In genomic region chr4:109148577-109149075, GRCh38 we compare ENCODE assay signal across 1 cellular context.
TF ChIP-seq lines count a peak whose summit lies in the region.

No MANE protein-coding gene starts in this region.

TF ChIP-seq in K562, 482 proteins besides CTCF, POLR2A, EP300 and RAD21 (continues in another document):
- TF ChIP-seq MBD2 (IDR thresholded peaks at IDR 0.05; ENCODE audit: borderline replicate concordance, low read depth), result no peak
- TF ChIP-seq TCF7 (IDR thresholded peaks at IDR 0.05; ENCODE audit: borderline replicate concordance), result peak; percentile 77; the same call in 1 of the 2 replicates
- TF ChIP-seq RBM17 (IDR thresholded peaks at IDR 0.05; ENCODE audit: borderline replicate concordance, low read depth, low read length), result no peak
- TF ChIP-seq NCOR1 (IDR thresholded peaks at IDR 0.05), result peak; percentile 78
- no peak for TF ChIP-seq POLR2H (tag; IDR thresholded peaks at IDR 0.05; ENCODE audit: low read depth)
- no peak for TF ChIP-seq CBX5 (IDR thresholded peaks at IDR 0.05; ENCODE audit: borderline replicate concordance, low read depth)
- TF ChIP-seq ZNF75A (CRISPR knock-in tag; IDR thresholded peaks at IDR 0.05), result peak; percentile 70; the same call in 1 of the 2 replicates
- no peak for TF ChIP-seq NR2C2 (CRISPR knock-in tag; IDR thresholded peaks at IDR 0.05)
- no peak for TF ChIP-seq NR2C2 (tag; IDR thresholded peaks at IDR 0.05)
- no peak for TF ChIP-seq POLR3G (IDR thresholded peaks at IDR 0.05; ENCODE audit: extremely low read depth, insufficient read length, insufficient replicate concordance)
- TF ChIP-seq CTBP1 (IDR thresholded peaks at IDR 0.05; ENCODE audit: borderline replicate concordance), result peak; percentile 79; the same call in 1 of the 2 replicates
- no peak for TF ChIP-seq MAX (CRISPR knock-in tag; IDR thresholded peaks at IDR 0.05)
- no peak for TF ChIP-seq NR2F6 (CRISPR knock-in tag; IDR thresholded peaks at IDR 0.05)
- peak in 1 of 2 experiments; percentile 51; a peak in 2 of 4 replicates for TF ChIP-seq FOXK2 (conservative IDR thresholded peaks at IDR 0.05 in 1 of 2, IDR thresholded peaks at IDR 0.05 in 1 of 2; ENCODE audit: low read depth in 2 of 2)
- TF ChIP-seq SMARCE1 (IDR thresholded peaks at IDR 0.05), result peak; percentile 91
- peak; percentile 81 for TF ChIP-seq CBFA2T2 (conservative IDR thresholded peaks at IDR 0.05)
- peak; percentile 81 to 94 for TF ChIP-seq TRIM24 (IDR thresholded peaks at IDR 0.05)
- peak in 1 of 2 experiments; percentile 64; a peak in 2 of 4 replicates for TF ChIP-seq ZMIZ1 (IDR thresholded peaks at IDR 0.05; ENCODE audit: low read depth in 2 of 2, low read length in 2 of 2)
- peak in 1 of 2 experiments; percentile 57; a peak in 1 of 4 replicates for TF ChIP-seq RCOR1 (IDR thresholded peaks at IDR 0.05; ENCODE audit: borderline replicate concordance in 1 of 2, low read depth in 2 of 2, low read length in 2 of 2)
- TF ChIP-seq HLTF (IDR thresholded peaks at IDR 0.05), result peak; percentile 52; the same call in 1 of the 2 replicates
- peak; percentile 71 for TF ChIP-seq BRD9 (IDR thresholded peaks at IDR 0.05; ENCODE audit: low read depth, partially characterized antibody)
- peak; percentile 28 to 58 for TF ChIP-seq AFF1 (IDR thresholded peaks at IDR 0.05; ENCODE audit: low read depth in 1 of 2, partially characterized antibody in 2 of 2)
- no peak for TF ChIP-seq MXD1 (CRISPR knock-in tag; IDR thresholded peaks at IDR 0.05; ENCODE audit: borderline replicate concordance, poor library complexity, severe bottlenecking)
- TF ChIP-seq CEBPG (CRISPR knock-in tag; IDR thresholded peaks at IDR 0.05), result 0 out of 2 replicates have a peak, but pooled peaks have one; percentile 24
- TF ChIP-seq CEBPG (tag; conservative IDR thresholded peaks at IDR 0.05 in 1 of 2, IDR thresholded peaks at IDR 0.05 in 1 of 2), result peak; percentile 61 to 86
- TF ChIP-seq PRDM10 (IDR thresholded peaks at IDR 0.05; ENCODE audit: partially characterized antibody), result peak; percentile 48
- no peak for TF ChIP-seq ZNF592 (IDR thresholded peaks at IDR 0.05)
- TF ChIP-seq GMEB1 (CRISPR knock-in tag; IDR thresholded peaks at IDR 0.05), result no peak
- TF ChIP-seq FOXK1 (CRISPR knock-in tag; IDR thresholded peaks at IDR 0.05; ENCODE audit: borderline replicate concordance), result no peak
- no peak for TF ChIP-seq ZNF280A (IDR thresholded peaks at IDR 0.05; ENCODE audit: low read depth, partially characterized antibody)
- peak; percentile 85 for TF ChIP-seq TCF3 (CRISPR knock-in tag; IDR thresholded peaks at IDR 0.05)
- peak; percentile 44; the same call in 1 of the 2 replicates for TF ChIP-seq TRIM25 (IDR thresholded peaks at IDR 0.05; ENCODE audit: borderline replicate concordance)
- TF ChIP-seq ZNF511 (CRISPR knock-in tag; IDR thresholded peaks at IDR 0.05), result no peak
- no peak for TF ChIP-seq ZNF717 (CRISPR knock-in tag; IDR thresholded peaks at IDR 0.05)
